10 cellular contexts compared by ENCODE assay signal in the genomic region with DNA sequence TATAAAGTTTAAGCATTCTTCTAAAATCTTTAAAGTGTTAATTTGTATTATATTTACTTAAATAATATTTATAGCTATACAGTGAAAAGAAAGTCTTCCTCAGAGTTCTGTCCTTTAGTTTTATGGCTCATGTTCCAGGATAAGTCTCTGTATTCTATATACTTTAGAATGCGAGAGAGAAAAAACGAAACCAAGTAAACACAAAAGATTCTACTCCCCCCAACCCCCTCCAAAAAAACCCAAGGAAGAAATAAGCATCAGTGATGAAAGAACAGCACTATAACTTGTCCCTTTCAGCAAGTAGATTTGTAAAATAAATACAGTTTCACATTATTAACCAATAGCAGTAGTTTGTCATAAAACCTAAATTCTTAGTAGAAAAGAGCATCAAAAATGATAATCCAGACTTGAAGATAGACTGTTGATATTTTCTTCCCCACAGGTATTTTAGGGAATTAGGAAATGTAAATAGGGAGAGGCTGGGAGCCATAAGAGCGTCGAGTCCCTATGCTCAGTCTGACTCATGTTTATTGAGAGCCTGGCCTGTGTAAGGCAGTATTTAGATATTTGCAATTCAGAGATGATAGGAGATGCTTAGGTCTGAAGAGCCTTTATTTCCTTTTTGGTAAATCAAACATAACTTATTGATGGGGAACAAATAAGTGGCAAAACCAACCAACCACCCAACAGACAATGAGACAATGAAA. TPM values are rescaled to one million over a fixed set of nuclear protein-coding genes. Genes with fewer than 3 reads are reported as not detected.
DNase-seq lines count a peak whose midpoint lies in the region; ATAC-seq, FAIRE-seq and TF ChIP-seq lines count a peak whose summit lies in the region.
"Had no signal": no experiment of that assay in that cellular context is flagged by ENCODE, and none has a peak within 500 bp of the region (broad histone marks: within the 10 kb centered on the region; RNA-seq: fewer than 3 reads in every experiment).

No MANE protein-coding gene starts in this region.

- POLR2A ChIA-PET in SK-N-SH (lab: Yijun Ruan, JAX) = no interaction called here

- H3K9me3 ChIP-seq in SK-N-SH (no peaks in the 10 kb centered on the region), esophagus muscularis mucosa (no peaks in the 10 kb centered on the region)
- H3K9me3 ChIP-seq: testis had no signal

- H2AFZ ChIP-seq in SK-N-SH (ENCODE audit: low read depth) = no peak overlapping the region

- no peaks in the 10 kb centered on the region for H3F3A ChIP-seq in SK-N-SH (replicated peaks; ENCODE audit: insufficient read depth)

- no peak for TF ChIP-seq EP300 in SK-N-SH (IDR thresholded peaks at IDR 0.05; ENCODE audit: borderline replicate concordance in 1 of 2, low read depth in 1 of 2, low read length in 1 of 2)
- no peak for TF ChIP-seq EP300 in esophagus muscularis mucosa (IDR thresholded peaks at IDR 0.05)

- H3K27ac ChIP-seq in SK-N-SH (ENCODE audit: low read depth in 2 of 2, low read length in 1 of 2) (peak overlapping the region; percentile 32 to 43; a peak in 1 of 4 replicates), esophagus muscularis mucosa (replicated peaks in 1 of 4) (peak overlapping the region in 3 of 4 donors; percentile 43 to 63 (median 54))

- no peak for TF ChIP-seq CTCF in SK-N-SH (IDR thresholded peaks at IDR 0.05)
- no peak for TF ChIP-seq CTCF in esophagus muscularis mucosa (IDR thresholded peaks at IDR 0.05)
- TF ChIP-seq CTCF in D721Med (IDR thresholded peaks at IDR 0.05; ENCODE audit: insufficient read depth, missing control alignments) = no peak

- H3K4me1 ChIP-seq in SK-N-SH (ENCODE audit: control insufficient read depth in 1 of 2, insufficient read depth in 2 of 2, low read depth in 1 of 2, low read length in 1 of 2) (peaks cover 0 to 4% of the 10 kb centered on the region in 2 experiments; a peak in 2 of 4 replicates), esophagus muscularis mucosa (peaks cover 0 to 23% (median 20%) of the 10 kb centered on the region in 4 donors)
- H3K4me1 ChIP-seq: testis had no signal

- ATAC-seq in stimulated activated effector memory CD8-positive, alpha-beta T cell treated with anti-CD3 and anti-CD28 coated beads, Interleukin-12 subunit alpha, Interleukin-12 subunit beta, amount 100 ng/mL, for 72 hours = no peak

- H3K9ac ChIP-seq in SK-N-SH = no peak overlapping the region

- FAIRE-seq in D721Med (lab: Jason Lieb, UNC) = no peak

- TF ChIP-seq RAD21 in SK-N-SH (IDR thresholded peaks at IDR 0.05; ENCODE audit: low read length) = no peak

- peaks cover 6 to 10% of the 10 kb centered on the region in 2 experiments for H3K36me3 ChIP-seq in SK-N-SH (replicated peaks in 1 of 2; ENCODE audit: control insufficient read depth in 1 of 2, insufficient read depth in 2 of 2, low read length in 1 of 2)
- H3K36me3 ChIP-seq in esophagus muscularis mucosa = peaks cover 0 to 5% (median 0%) of the 10 kb centered on the region in 4 donors

- no peak for DNase-seq in activated CD4-positive, alpha-beta T cell treated with anti-CD3 and anti-CD28 coated beads, Interleukin-2, amount 10 ng/mL, durations not matched to agents 24 days and 14 days
- DNase-seq in activated CD4-positive, alpha-beta T cell treated with anti-CD3 and anti-CD28 coated beads for 1 hour = no peak
- DNase-seq in SK-N-SH = no peak
- DNase-seq in esophagus muscularis mucosa (ENCODE audit: extremely low spot score) = no peak
- no peak for DNase-seq in stimulated activated effector memory CD8-positive, alpha-beta T cell treated with anti-CD3 and anti-CD28 coated beads, Interleukin-12 subunit alpha, Interleukin-12 subunit beta, amount 100 ng/mL, for 72 hours (ENCODE audit: low spot score in 2 of 2)
- no peak for DNase-seq in superior temporal gyrus (ENCODE audit: extremely low spot score)
- no peak for DNase-seq in D721Med (ENCODE audit: insufficient read length, low spot score)
- no peak for DNase-seq in activated effector memory CD4-positive, alpha-beta T cell treated with Interleukin-2 at 50 U/mL for 16 hours
- DNase-seq: NCI-H146, testis had no signal

- H3K4me2 ChIP-seq in SK-N-SH = 0 out of 2 replicates have a peak overlapping the region, but pooled peaks have one; percentile 35

- H3K36me3 Mint-ChIP-seq in activated CD4-positive, alpha-beta T cell treated with anti-CD3 and anti-CD28 coated beads, Interleukin-2, amount 10 ng/mL, durations not matched to agents 24 days and 14 days (ENCODE audit: low read depth) = peaks cover 32% of the 10 kb centered on the region
- H3K36me3 Mint-ChIP-seq in stimulated activated effector memory CD8-positive, alpha-beta T cell treated with anti-CD3 and anti-CD28 coated beads, Interleukin-12 subunit alpha, Interleukin-12 subunit beta, amount 100 ng/mL, for 72 hours = peaks cover 36% of the 10 kb centered on the region

- H3K79me2 ChIP-seq in SK-N-SH (ENCODE audit: insufficient read depth) = no peaks in the 10 kb centered on the region

- no peak overlapping the region for H3K4me3 ChIP-seq in SK-N-SH (ENCODE audit: low read depth in 2 of 2, low read length in 1 of 2)
- peak overlapping the region; percentile 5 to 39 (median 22) for H3K4me3 ChIP-seq in esophagus muscularis mucosa
- H3K4me3 ChIP-seq: testis had no signal

- no peak for TF ChIP-seq POLR2A in esophagus muscularis mucosa (IDR thresholded peaks at IDR 0.05; ENCODE audit: low read depth)

- peaks cover 50% of the 10 kb centered on the region for H3K4me1 Mint-ChIP-seq in activated CD4-positive, alpha-beta T cell treated with anti-CD3 and anti-CD28 coated beads, Interleukin-2, amount 10 ng/mL, durations not matched to agents 24 days and 14 days
- H3K4me1 Mint-ChIP-seq in stimulated activated effector memory CD8-positive, alpha-beta T cell treated with anti-CD3 and anti-CD28 coated beads, Interleukin-12 subunit alpha, Interleukin-12 subunit beta, amount 100 ng/mL, for 72 hours = peaks cover 17% of the 10 kb centered on the region

- CTCF ChIA-PET in SK-N-SH (lab: Yijun Ruan, JAX) = no interaction called here

- peak overlapping the region; percentile 70 for H3K27ac Mint-ChIP-seq in activated CD4-positive, alpha-beta T cell treated with anti-CD3 and anti-CD28 coated beads, Interleukin-2, amount 10 ng/mL, durations not matched to agents 24 days and 14 days
- H3K27ac Mint-ChIP-seq in stimulated activated effector memory CD8-positive, alpha-beta T cell treated with anti-CD3 and anti-CD28 coated beads, Interleukin-12 subunit alpha, Interleukin-12 subunit beta, amount 100 ng/mL, for 72 hours = peak overlapping the region; percentile 76

- no peaks in the 10 kb centered on the region for H3K9me2 ChIP-seq in SK-N-SH

- intact Hi-C loops in activated CD4-positive, alpha-beta T cell treated with anti-CD3 and anti-CD28 coated beads, Interleukin-2, amount 10 ng/mL, durations not matched to agents 24 days and 14 days (cut with micrococcal nuclease) = no loop called here
- intact Hi-C loops in esophagus muscularis mucosa (cut with DNase I) = no loop called here

- H4K20me1 ChIP-seq in SK-N-SH (ENCODE audit: insufficient read depth) = no peaks in the 10 kb centered on the region

- peak overlapping the region; percentile 75 for H3K4me3 Mint-ChIP-seq in activated CD4-positive, alpha-beta T cell treated with anti-CD3 and anti-CD28 coated beads, Interleukin-2, amount 10 ng/mL, durations not matched to agents 24 days and 14 days
- H3K4me3 Mint-ChIP-seq in stimulated activated effector memory CD8-positive, alpha-beta T cell treated with anti-CD3 and anti-CD28 coated beads, Interleukin-12 subunit alpha, Interleukin-12 subunit beta, amount 100 ng/mL, for 72 hours = peak overlapping the region; percentile 54

- H3K27me3 Mint-ChIP-seq in activated CD4-positive, alpha-beta T cell treated with anti-CD3 and anti-CD28 coated beads, Interleukin-2, amount 10 ng/mL, durations not matched to agents 24 days and 14 days = no peaks in the 10 kb centered on the region

- H3K27me3 ChIP-seq in SK-N-SH (ENCODE audit: insufficient read depth) (no peaks in the 10 kb centered on the region), esophagus muscularis mucosa (no peaks in the 10 kb centered on the region)
- H3K27me3 ChIP-seq: testis had no signal

- no peaks in the 10 kb centered on the region for H3K9me3 Mint-ChIP-seq in activated CD4-positive, alpha-beta T cell treated with anti-CD3 and anti-CD28 coated beads, Interleukin-2, amount 10 ng/mL, durations not matched to agents 24 days and 14 days
- no peaks in the 10 kb centered on the region for H3K9me3 Mint-ChIP-seq in stimulated activated effector memory CD8-positive, alpha-beta T cell treated with anti-CD3 and anti-CD28 coated beads, Interleukin-12 subunit alpha, Interleukin-12 subunit beta, amount 100 ng/mL, for 72 hours

- 89% methylated on average over 4 of the region's 4 CpGs for WGBS in SK-N-SH (ENCODE audit: low lambda C conversion rate)
- WGBS in esophagus muscularis mucosa = 20% methylated on average over 4 of the region's 4 CpGs

TF ChIP-seq in SK-N-SH, 30 proteins besides CTCF, POLR2A, EP300 and RAD21 (continues in another document):
- TF ChIP-seq FOXM1 (IDR thresholded peaks at IDR 0.05; ENCODE audit: low read depth) (no peak), SMC3 (IDR thresholded peaks at IDR 0.05; ENCODE audit: low read depth, low read length) (no peak), FOSL2 (IDR thresholded peaks at IDR 0.05; ENCODE audit: borderline replicate concordance, low read depth) (no peak), GATA2 (CRISPR knock-in tag; IDR thresholded peaks at IDR 0.05) (no peak), TEAD4 (IDR thresholded peaks at IDR 0.05; ENCODE audit: borderline replicate concordance, insufficient read depth) (no peak), GABPA (IDR thresholded peaks at IDR 0.05; ENCODE audit: low read depth) (no peak)
- TF ChIP-seq, protein P1, sequence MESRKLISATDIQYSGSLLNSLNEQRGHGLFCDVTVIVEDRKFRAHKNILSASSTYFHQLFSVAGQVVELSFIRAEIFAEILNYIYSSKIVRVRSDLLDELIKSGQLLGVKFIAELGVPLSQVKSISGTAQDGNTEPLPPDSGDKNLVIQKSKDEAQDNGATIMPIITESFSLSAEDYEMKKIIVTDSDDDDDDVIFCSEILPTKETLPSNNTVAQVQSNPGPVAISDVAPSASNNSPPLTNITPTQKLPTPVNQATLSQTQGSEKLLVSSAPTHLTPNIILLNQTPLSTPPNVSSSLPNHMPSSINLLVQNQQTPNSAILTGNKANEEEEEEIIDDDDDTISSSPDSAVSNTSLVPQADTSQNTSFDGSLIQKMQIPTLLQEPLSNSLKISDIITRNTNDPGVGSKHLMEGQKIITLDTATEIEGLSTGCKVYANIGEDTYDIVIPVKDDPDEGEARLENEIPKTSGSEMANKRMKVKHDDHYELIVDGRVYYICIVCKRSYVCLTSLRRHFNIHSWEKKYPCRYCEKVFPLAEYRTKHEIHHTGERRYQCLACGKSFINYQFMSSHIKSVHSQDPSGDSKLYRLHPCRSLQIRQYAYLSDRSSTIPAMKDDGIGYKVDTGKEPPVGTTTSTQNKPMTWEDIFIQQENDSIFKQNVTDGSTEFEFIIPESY (IDR thresholded peaks at IDR 0.05; ENCODE audit: borderline replicate concordance, low read depth) = no peak

RNA-seq across cellular contexts. Expression of a gene that starts 35.5 kb away (rescaled TPM):
- total RNA-seq in activated CD4-positive, alpha-beta T cell treated with anti-CD3 and anti-CD28 coated beads, Interleukin-2, amount 10 ng/mL, durations not matched to agents 24 days and 14 days = 10.3 and 11.0 TPM in 2 replicates
- polyA plus RNA-seq in SK-N-SH (2012; rRNA removed) = 2.2 and 2.8 TPM in 2 replicates
- polyA plus RNA-seq in SK-N-SH (2012; cell fraction: cytosol; rRNA removed) = 3.1 and 3.7 TPM in 2 replicates
- 3.1 and 6.3 TPM in 2 replicates for polyA plus RNA-seq in SK-N-SH (2012; cell fraction: nucleus; rRNA removed)
- total RNA-seq in esophagus muscularis mucosa = 10 to 100 TPM in 1 of 4 donors, 1 to 10 TPM in 3; 6.6 to 12.2 (median 7.4) TPM

Comparison
In these comparisons a context has a peak if more than half of its experiments do, and no peak if none do; other contexts are left out.
1. H3K4me3 ChIP-seq: peak in esophagus muscularis mucosa (4 of 4); none in SK-N-SH (0 of 2).